Comparison of ENCODE assay signal across 8 cellular contexts in genomic region chr5:138464018-138464387, GRCh38. TPM values are rescaled to one million over a fixed set of nuclear protein-coding genes. Genes with fewer than 3 reads are reported as not detected.
A peak's percentile ranks its signal among the peaks of the same experiment; 100 is the strongest.
DNase-seq lines count a peak whose midpoint lies in the region; ATAC-seq and TF ChIP-seq lines count a peak whose summit lies in the region.

No MANE protein-coding gene starts in this region.

- no peaks in the 10 kb centered on the region for H3K9me3 ChIP-seq in breast epithelium

- H3K27ac Mint-ChIP-seq in immature natural killer cell = peak overlapping the region; percentile 93 to 98 (median 94)

- H3K36me3 Mint-ChIP-seq in immature natural killer cell = peaks cover 0 to 5% (median 4%) of the 10 kb centered on the region in 3 donors

- H3K4me1 ChIP-seq in breast epithelium = peaks cover 5 to 11% of the 10 kb centered on the region in 2 donors

- H3K9me3 Mint-ChIP-seq in immature natural killer cell = no peaks in the 10 kb centered on the region

- DNase-seq in ACHN (peak; percentile 94), NCI-H2171 (lab: John Stamatoyannopoulos, UW) (peak; percentile 79), breast epithelium (ENCODE audit: low spot score in 2 of 2) (peak; percentile 93 to 96), immature natural killer cell (peak; percentile 95 to 96 (median 96)), smooth muscle cell of the brain vasculature (ENCODE audit: low read depth, low spot score) (peak; percentile 89)

- peaks cover 38 to 40% of the 10 kb centered on the region in 2 donors for H3K4me1 Mint-ChIP-seq in immature natural killer cell

- H3K27me3 ChIP-seq in breast epithelium = no peaks in the 10 kb centered on the region

- peak; percentile 77 for TF ChIP-seq POLR2A in breast epithelium (IDR thresholded peaks at IDR 0.05)

- TF ChIP-seq CTCF in VCaP (conservative IDR thresholded peaks at IDR 0.05) (peak; percentile 100), breast epithelium (IDR thresholded peaks at IDR 0.05) (peak; percentile 78 to 97 (median 91))

- no peaks in the 10 kb centered on the region for H3K36me3 ChIP-seq in breast epithelium

- ATAC-seq in GM18861 (IDR thresholded peaks at IDR 0.05; ENCODE audit: unreplicated experiment) (peak; percentile 54), HG03095 (IDR thresholded peaks at IDR 0.05; ENCODE audit: unreplicated experiment) (peak; percentile 47)

- H3K27ac ChIP-seq in VCaP (peak overlapping the region; percentile 99), breast epithelium (peak overlapping the region; percentile 97 to 99)

- intact Hi-C loops in breast epithelium (cut with DNase I; ENCODE audit: low total_unique reads) = no loop called here

- peaks cover 10 to 18% (median 10%) of the 10 kb centered on the region in 3 donors for H3K27me3 Mint-ChIP-seq in immature natural killer cell (ENCODE audit: low read depth in 3 of 3)

- in situ Hi-C loops in ACHN (cut with HindIII; ENCODE audit: low pct_ligation_motif_present, low pct_unique_long_range_greater_than_20kb, low sequenced_read_pairs) = no loop called here

- H3K4me3 ChIP-seq in breast epithelium = peak overlapping the region; percentile 78 to 83 (median 81)

- peak overlapping the region; percentile 88 to 91 (median 90) for H3K4me3 Mint-ChIP-seq in immature natural killer cell

RNA-seq across cellular contexts. Expression of gene EGR1, which starts 1.3 kb away (rescaled TPM):
- 10 to 100 TPM; 11.8 to 61.0 (median 18.4) TPM for total RNA-seq in breast epithelium
- polyA plus RNA-seq in immature natural killer cell = under 1 TPM in 2 of 3 donors, not detected in 1; 0.52 to 0.99 TPM

RNA-seq across cellular contexts. Expression of gene REEP2, which starts 25.1 kb away (rescaled TPM):
- total RNA-seq in breast epithelium = 1 to 10 TPM in 1 of 3 donors, under 1 TPM in 2; 0.88 to 2.7 (median 0.98) TPM
- polyA plus RNA-seq in immature natural killer cell = under 1 TPM in 2 of 3 donors, not detected in 1; 0.11 to 0.48 TPM

Comparison
In these comparisons a context has a peak if more than half of its experiments do, and no peak if none do; other contexts are left out.
1. Peak in every context shown above with its lines: DNase-seq, ATAC-seq, H3K4me3 ChIP-seq and H3K27ac ChIP-seq.